25 cellular contexts compared by ENCODE assay signal in the genomic region with DNA sequence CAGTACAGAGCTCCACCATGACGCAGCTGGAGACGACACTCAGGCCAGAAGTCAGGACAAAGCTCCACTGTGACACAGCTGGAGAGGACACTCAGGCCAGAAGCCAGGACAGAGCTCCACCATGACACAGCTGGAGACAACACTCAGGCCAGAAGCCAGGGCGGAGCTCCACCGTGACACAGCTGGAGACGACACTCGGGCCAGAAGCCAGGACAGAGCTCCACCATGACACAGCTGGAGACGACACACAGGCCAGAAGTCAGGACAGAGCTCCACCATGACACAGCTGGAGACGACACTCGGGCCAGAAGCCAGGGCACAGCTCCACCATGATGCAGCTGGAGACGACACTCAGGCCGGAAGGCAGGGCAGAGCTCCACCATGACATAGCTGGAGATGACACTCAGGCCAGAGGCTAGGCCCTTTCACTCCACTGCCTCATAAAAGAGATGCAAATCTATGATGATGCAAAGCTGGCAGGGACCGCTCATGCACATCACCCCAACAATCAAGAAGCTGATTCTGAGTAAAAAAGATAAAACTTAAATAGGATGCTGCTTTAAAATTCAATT. TPM values are rescaled to one million over a fixed set of nuclear protein-coding genes. Genes with fewer than 3 reads are reported as not detected.
DNase-seq lines count a peak whose midpoint lies in the region; ATAC-seq, FAIRE-seq and TF ChIP-seq lines count a peak whose summit lies in the region.
"Had no signal": no experiment of that assay in that cellular context is flagged by ENCODE, and none has a peak within 500 bp of the region (broad histone marks: within the 10 kb centered on the region; RNA-seq: fewer than 3 reads in every experiment).

No MANE protein-coding gene starts in this region.

- intact Hi-C loops in Right ventricle myocardium superior (cut with DNase I) (no loop called here), left cardiac atrium (cut with DNase I) (no loop called here), kidney (cut with DNase I) (no loop called here)

- peaks cover 13 to 16% of the 10 kb centered on the region in 2 donors for H3K4me1 Mint-ChIP-seq in stimulated activated naive B cell treated with anti-CD40 and anti-IgM and Interleukin-4, amounts not matched to agents 10 μg/mL and 1 μg/mL and 100 μg/mL, for 72 hours

- H3K36me3 ChIP-seq in bronchial epithelial cell (ENCODE audit: control insufficient read depth, insufficient read depth, low read length) (no peaks in the 10 kb centered on the region), kidney (ENCODE audit: control insufficient read depth in 1 of 2, insufficient read depth in 2 of 2, low read length in 2 of 2) (no peaks in the 10 kb centered on the region)

- no peaks in the 10 kb centered on the region for H3K27me3 Mint-ChIP-seq in stimulated activated naive B cell treated with anti-CD40 and anti-IgM and Interleukin-4, amounts not matched to agents 10 μg/mL and 1 μg/mL and 100 μg/mL, for 72 hours

- H3K9me3 ChIP-seq in kidney (ENCODE audit: control insufficient read depth in 1 of 2, low read length in 2 of 2), result peaks cover 0 to 4% of the 10 kb centered on the region in 2 donors

- H3K4me1 ChIP-seq in kidney (ENCODE audit: control insufficient read depth in 1 of 2, insufficient read depth in 1 of 2, low read depth in 1 of 2, low read length in 2 of 2), result no peaks in the 10 kb centered on the region

- TF ChIP-seq CTCF in bronchial epithelial cell (IDR thresholded peaks at IDR 0.05; ENCODE audit: insufficient read depth, low read length, severe bottlenecking), result no peak
- TF ChIP-seq CTCF in kidney (IDR thresholded peaks at IDR 0.05; ENCODE audit: borderline replicate concordance, extremely low read depth, insufficient read depth), result no peak

- peak; percentile 92 for FAIRE-seq in bronchial epithelial cell (lab: Jason Lieb, UNC)
- FAIRE-seq in kidney (lab: Jason Lieb, UNC), result no peak

- peaks cover 0 to 3% of the 10 kb centered on the region in 2 donors for H3K9me3 Mint-ChIP-seq in stimulated activated naive B cell treated with anti-CD40 and anti-IgM and Interleukin-4, amounts not matched to agents 10 μg/mL and 1 μg/mL and 100 μg/mL, for 72 hours

- no peak overlapping the region for H3K27ac Mint-ChIP-seq in stimulated activated naive B cell treated with anti-CD40 and anti-IgM and Interleukin-4, amounts not matched to agents 10 μg/mL and 1 μg/mL and 100 μg/mL, for 72 hours
- H3K27ac Mint-ChIP-seq: CD14-positive monocyte, HFFc6 had no signal

- H3K4me3 Mint-ChIP-seq in stimulated activated naive B cell treated with anti-CD40 and anti-IgM and Interleukin-4, amounts not matched to agents 10 μg/mL and 1 μg/mL and 100 μg/mL, for 72 hours, result no peak overlapping the region
- H3K4me3 Mint-ChIP-seq: CD14-positive monocyte, HFFc6 had no signal

- H3K27ac ChIP-seq in kidney (ENCODE audit: low read depth in 2 of 2, low read length in 2 of 2), result no peak overlapping the region
- H3K27ac ChIP-seq: 22Rv1 had no signal

- H3K27me3 ChIP-seq in bronchial epithelial cell (ENCODE audit: control insufficient read depth, insufficient read depth, low read length), result no peaks in the 10 kb centered on the region

- no peak overlapping the region for H3K9ac ChIP-seq in kidney (ENCODE audit: low read length in 2 of 2)

- ATAC-seq in Right ventricle myocardium superior (ENCODE audit: poor library complexity), result no peak
- no peak for ATAC-seq in left cardiac atrium
- peak in 1 of 2 donors; percentile 81 for ATAC-seq in stimulated activated naive B cell treated with anti-CD40 and anti-IgM and Interleukin-4, amounts not matched to agents 10 μg/mL and 1 μg/mL and 100 μg/mL, for 72 hours (replicated peaks)
- no peak for ATAC-seq in GM21528 (IDR thresholded peaks at IDR 0.05; ENCODE audit: low FRiP score, unreplicated experiment)
- ATAC-seq: Panc1 had no signal

- peak; percentile 42 for DNase-seq in Right ventricle myocardium superior
- no peak for DNase-seq in left cardiac atrium
- peak; percentile 88 for DNase-seq in NAMALWA (ENCODE audit: low spot score)
- no peak for DNase-seq in bronchial epithelial cell (ENCODE audit: low read depth)
- peak; percentile 5 for DNase-seq in stimulated activated naive B cell treated with anti-CD40 and anti-IgM and Interleukin-4, amounts not matched to agents 10 μg/mL and 1 μg/mL and 100 μg/mL, for 72 hours
- DNase-seq in kidney, result no peak
- no peak for DNase-seq in COLO668 (lab: John Stamatoyannopoulos, UW; ENCODE audit: unreplicated experiment)
- DNase-seq: AML-193, COR-L47, DMS 273 treated with DMSO at 0.1 percent for 48 hours, DND-41, H7, HFFc6, NCI-H1048, NCI-H2227 treated with DMSO at 0.1 percent for 48 hours, NCI-H524, SW 1271 had no signal

- H3K4me3 ChIP-seq in bronchial epithelial cell (ENCODE audit: low read depth, low read length) (no peak overlapping the region), kidney (ENCODE audit: low read length in 2 of 2) (no peak overlapping the region)

- H3K36me3 Mint-ChIP-seq in stimulated activated naive B cell treated with anti-CD40 and anti-IgM and Interleukin-4, amounts not matched to agents 10 μg/mL and 1 μg/mL and 100 μg/mL, for 72 hours, result no peaks in the 10 kb centered on the region
- H3K36me3 Mint-ChIP-seq: CD14-positive monocyte had no signal

RNA-seq across cellular contexts. Expression of a gene that starts 13.6 kb away (rescaled TPM):
- total RNA-seq in Right ventricle myocardium superior (not detected), left cardiac atrium (not detected), bronchial epithelial cell (not detected in 2 replicates), kidney (not detected)
- not detected for polyA plus RNA-seq in kidney (ENCODE audit: insufficient read depth, low read depth, low replicate concordance)
- total RNA-seq: G401, H7, HFFc6, HT-29, M059J, SK-MEL-5 had no signal

RNA-seq across cellular contexts. Expression of a gene that starts 55.6 kb away (rescaled TPM):
- total RNA-seq in Right ventricle myocardium superior (0.56 TPM), left cardiac atrium (1 to 10 TPM in 1 of 2 donors, under 1 TPM in 1; 0.71 to 2.0 TPM), bronchial epithelial cell (under 0.01 TPM in 2 replicates), kidney (4.0 TPM)
- polyA plus RNA-seq in kidney (ENCODE audit: insufficient read depth, low read depth, low replicate concordance), result not detected
- total RNA-seq: G401 had no signal

Comparison
In these comparisons a context has a peak if more than half of its experiments do, and no peak if none do; other contexts are left out.
1. DNase-seq: peak in Right ventricle myocardium superior (single experiment), NAMALWA (single experiment) and stimulated activated naive B cell treated with anti-CD40 and anti-IgM and Interleukin-4, amounts not matched to agents 10 μg/mL and 1 μg/mL and 100 μg/mL, for 72 hours (single experiment); none in left cardiac atrium (single experiment), bronchial epithelial cell (single experiment), kidney (single experiment) and COLO668 (single experiment).